ENCODE assay signal across 8 cellular contexts in the genomic region with DNA sequence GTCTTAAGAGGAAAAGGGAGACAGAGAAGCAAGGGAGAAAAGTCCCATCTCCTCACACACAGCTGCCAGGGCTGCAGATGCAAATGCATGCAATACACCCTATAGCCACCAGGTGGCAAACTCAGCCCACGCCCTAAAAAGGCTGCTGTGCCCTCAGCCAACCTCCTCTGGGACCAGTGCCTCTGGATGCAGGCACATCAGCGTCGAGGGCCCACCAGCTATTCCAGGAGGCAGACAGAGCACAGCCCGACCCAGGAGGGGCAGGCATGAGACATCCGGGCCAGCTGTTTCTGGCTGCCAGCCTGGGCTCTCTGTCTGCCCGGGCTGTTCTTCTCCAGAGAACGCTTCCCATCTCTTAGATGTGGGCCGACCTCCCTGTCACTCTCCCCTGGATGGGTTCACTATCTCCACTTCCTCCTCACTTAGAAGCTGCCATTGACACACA. TPM values are rescaled to one million over a fixed set of nuclear protein-coding genes. Genes with fewer than 3 reads are reported as not detected.
DNase-seq lines count a peak whose midpoint lies in the region; ATAC-seq, FAIRE-seq and TF ChIP-seq lines count a peak whose summit lies in the region.

No MANE protein-coding gene starts in this region.

- H3K9me3 Mint-ChIP-seq in WTC11, result no peaks in the 10 kb centered on the region

- TF ChIP-seq CTCF in WTC11 (IDR thresholded peaks at IDR 0.05), result peak; percentile 94

- H3K4me3 Mint-ChIP-seq in WTC11, result no peak overlapping the region

- peak; percentile 95 for FAIRE-seq in GM19239 (lab: Jason Lieb, UNC)

- peaks cover 38% of the 10 kb centered on the region for H3K36me3 Mint-ChIP-seq in WTC11

- POLR2A ChIA-PET in WTC11 (lab: Charles Lee), result interaction anchor here (0.8 to 1.2 kb wide), 4 partner anchors 72 to 145 kb away, joined by 3 to 5 read pairs (median 4); no protein-coding TSS in a partner anchor

- peak; percentile 94 for ATAC-seq in WTC11

- CTCF ChIA-PET in WTC11 (lab: Charles Lee), result interaction anchor here (0.6 to 4.8 kb wide), 49 partner anchors 10 to 906 kb away, joined by 3 to 89 read pairs (median 5); partner anchors contain the start of genes ARRB1, GDPD5, KLHL35 and TPBGL

- H3K27me3 Mint-ChIP-seq in WTC11 (ENCODE audit: low read depth), result no peaks in the 10 kb centered on the region

- peaks cover 36% of the 10 kb centered on the region for H3K4me1 Mint-ChIP-seq in WTC11

- peak overlapping the region; percentile 82 for H3K27ac Mint-ChIP-seq in WTC11

- DNase-seq in AG08395 (ENCODE audit: low spot score), result peak; percentile 91
- DNase-seq in GM19239 (ENCODE audit: insufficient read length, low spot score), result peak; percentile 92
- peak; percentile 36 for DNase-seq in NCI-H2171 (lab: John Stamatoyannopoulos, UW)
- peak; percentile 88 for DNase-seq in WTC11 (ENCODE audit: low spot score)
- DNase-seq in T47D (ENCODE audit: low read depth in 1 of 2, low spot score in 1 of 2), result peak; percentile 82 to 92
- DNase-seq in iris pigment epithelial cell (ENCODE audit: low read depth), result peak; percentile 59
- DNase-seq in stimulated activated CD4-positive, alpha-beta T cell treated with anti-CD3 and anti-CD28 coated beads, Interleukin-12 subunit alpha, Interleukin-12 subunit beta, amount 100 ng/mL, for 4 hours, result peak; percentile 70
- DNase-seq in mesenteric fat pad (ENCODE audit: low spot score), result no peak

- in situ Hi-C loops in T47D (cut with HindIII; ENCODE audit: low pct_unique_long_range_greater_than_20kb, low sequenced_read_pairs), result no loop called here

TF ChIP-seq in WTC11, 78 proteins besides CTCF, POLR2A, EP300 and RAD21:
- no peak for TF ChIP-seq E2F1 (CRISPR knock-in tag; IDR thresholded peaks at IDR 0.05)
- 0 out of 2 replicates have a peak, but pooled peaks have one; percentile 14 for TF ChIP-seq ZNF232 (CRISPR knock-in tag; IDR thresholded peaks at IDR 0.05)
- TF ChIP-seq ZNF219 (CRISPR knock-in tag; IDR thresholded peaks at IDR 0.05; ENCODE audit: borderline replicate concordance), result no peak
- no peak for TF ChIP-seq NFATC4 (CRISPR knock-in tag; IDR thresholded peaks at IDR 0.05)
- no peak for TF ChIP-seq MXD4 (CRISPR knock-in tag; IDR thresholded peaks at IDR 0.05; ENCODE audit: borderline replicate concordance)
- TF ChIP-seq RORB (CRISPR knock-in tag; IDR thresholded peaks at IDR 0.05), result no peak
- TF ChIP-seq ZNF263 (CRISPR knock-in tag; IDR thresholded peaks at IDR 0.05; ENCODE audit: low read depth), result no peak
- no peak for TF ChIP-seq OVOL2 (CRISPR knock-in tag; IDR thresholded peaks at IDR 0.05; ENCODE audit: borderline replicate concordance)
- no peak for TF ChIP-seq ERG (CRISPR knock-in tag; IDR thresholded peaks at IDR 0.05)

RNA-seq across cellular contexts. Expression of gene TPBGL, which starts 39.7 kb away (rescaled TPM):
- 0.37 to 0.78 TPM (median 0.60 TPM) in 3 replicates for total RNA-seq in WTC11 (2021)
- total RNA-seq in mesenteric fat pad, result 1.6 TPM
